In genomic region chr9:113707953-113708695, GRCh38 we compare ENCODE assay signal across 14 cellular contexts.
"Had no signal": no experiment of that assay in that cellular context is flagged by ENCODE, and none has a peak within 500 bp of the region (broad histone marks: within the 10 kb centered on the region; RNA-seq: fewer than 3 reads in every experiment).

No MANE protein-coding gene starts in this region.

- H3K36me3 ChIP-seq: ovary, tibial artery had no signal

- H3K4me1 ChIP-seq: tibial artery had no signal

- H3K27me3 ChIP-seq: dorsolateral prefrontal cortex, ovary, tibial artery had no signal

- H3K36me3 Mint-ChIP-seq: activated naive CD4-positive, alpha-beta T cell treated with anti-CD3 and anti-CD28 coated beads, Interleukin-2, amount 10 ng/mL, durations not matched to agents 7 days and 5 days; stimulated activated memory B cell treated with anti-CD40 and anti-IgM and Interleukin-4, amounts not matched to agents 10 μg/mL and 1 μg/mL and 100 μg/mL, for 72 hours had no signal

- H3K4me3 ChIP-seq: dorsolateral prefrontal cortex, ovary, tibial artery had no signal

- H3K27ac Mint-ChIP-seq: activated B cell treated with CpG ODN at 0.5 μM for 24 hours; activated naive CD4-positive, alpha-beta T cell treated with anti-CD3 and anti-CD28 coated beads, Interleukin-2, amount 10 ng/mL, durations not matched to agents 7 days and 5 days; stimulated activated memory B cell treated with anti-CD40 and anti-IgM and Interleukin-4, amounts not matched to agents 10 μg/mL and 1 μg/mL and 100 μg/mL, for 72 hours had no signal

- FAIRE-seq: astrocyte, endometrium, TTC549 had no signal

- DNase-seq: activated B cell treated with CpG ODN at 0.5 μM for 24 hours; activated CD4-positive, alpha-beta T cell treated with anti-CD3 and anti-CD28 coated beads for 48 hours; activated naive CD4-positive, alpha-beta T cell treated with anti-CD3 and anti-CD28 coated beads, Interleukin-2, amount 10 ng/mL, durations not matched to agents 7 days and 5 days; dorsolateral prefrontal cortex; foreskin fibroblast; hypothalamus; ovary; T-helper 2 cell; tibial artery had no signal

- H3K9me3 Mint-ChIP-seq: activated naive CD4-positive, alpha-beta T cell treated with anti-CD3 and anti-CD28 coated beads, Interleukin-2, amount 10 ng/mL, durations not matched to agents 7 days and 5 days had no signal

- H3K4me1 Mint-ChIP-seq: activated B cell treated with CpG ODN at 0.5 μM for 24 hours; activated naive CD4-positive, alpha-beta T cell treated with anti-CD3 and anti-CD28 coated beads, Interleukin-2, amount 10 ng/mL, durations not matched to agents 7 days and 5 days; stimulated activated memory B cell treated with anti-CD40 and anti-IgM and Interleukin-4, amounts not matched to agents 10 μg/mL and 1 μg/mL and 100 μg/mL, for 72 hours had no signal

- H3K4me3 Mint-ChIP-seq: activated B cell treated with CpG ODN at 0.5 μM for 24 hours; activated naive CD4-positive, alpha-beta T cell treated with anti-CD3 and anti-CD28 coated beads, Interleukin-2, amount 10 ng/mL, durations not matched to agents 7 days and 5 days; neural crest cell; stimulated activated memory B cell treated with anti-CD40 and anti-IgM and Interleukin-4, amounts not matched to agents 10 μg/mL and 1 μg/mL and 100 μg/mL, for 72 hours had no signal

- ATAC-seq: stimulated activated memory B cell treated with anti-CD40 and anti-IgM and Interleukin-4, amounts not matched to agents 10 μg/mL and 1 μg/mL and 100 μg/mL, for 72 hours had no signal

- H3K9me3 ChIP-seq: ovary, tibial artery had no signal

- H3K27ac ChIP-seq: dorsolateral prefrontal cortex, ovary, tibial artery had no signal
